Comparison of ENCODE assay signal across 1 cellular context in the genomic region with DNA sequence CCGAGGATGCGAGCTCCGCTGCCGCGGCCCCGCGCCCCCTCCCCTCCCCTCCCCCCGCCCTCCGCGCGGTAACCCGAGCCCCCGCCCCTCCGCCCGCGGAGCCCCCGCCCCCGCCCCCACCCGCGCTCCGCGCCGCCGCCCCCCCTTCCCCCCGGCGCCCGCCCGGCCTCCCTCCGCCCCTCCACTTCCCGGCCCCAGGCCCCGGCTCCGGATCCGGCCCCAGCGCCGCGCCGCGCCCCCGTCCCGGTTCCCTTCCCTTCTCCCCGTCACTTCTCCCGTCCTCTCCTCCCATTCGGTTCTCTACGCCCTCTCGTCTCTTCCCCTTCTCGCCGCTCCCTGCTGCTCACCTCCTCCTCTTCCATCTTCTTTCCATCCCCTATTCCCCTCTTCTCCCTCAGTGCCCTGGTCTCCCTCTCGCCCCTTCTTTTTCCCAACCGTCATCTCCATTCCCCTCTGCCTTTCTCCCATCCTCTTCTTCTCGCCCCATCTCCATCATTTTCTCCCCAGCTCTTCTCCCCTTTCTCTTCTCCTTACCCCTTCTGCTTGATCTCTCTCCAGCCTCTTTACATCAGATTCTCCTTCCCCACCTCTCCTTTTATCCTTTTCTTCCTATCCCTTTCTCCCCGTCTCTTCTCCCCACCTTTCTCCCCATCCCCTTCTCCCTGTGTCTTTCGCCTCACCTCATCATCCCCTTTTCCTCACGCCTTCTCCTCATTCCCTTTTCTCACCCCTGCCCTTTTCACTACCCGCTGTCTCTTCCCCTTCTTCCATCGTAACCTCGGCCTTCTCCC.
A peak's percentile ranks its signal among the peaks of the same experiment; 100 is the strongest.
TF ChIP-seq lines count a peak whose summit lies in the region.

A gene with protein sequence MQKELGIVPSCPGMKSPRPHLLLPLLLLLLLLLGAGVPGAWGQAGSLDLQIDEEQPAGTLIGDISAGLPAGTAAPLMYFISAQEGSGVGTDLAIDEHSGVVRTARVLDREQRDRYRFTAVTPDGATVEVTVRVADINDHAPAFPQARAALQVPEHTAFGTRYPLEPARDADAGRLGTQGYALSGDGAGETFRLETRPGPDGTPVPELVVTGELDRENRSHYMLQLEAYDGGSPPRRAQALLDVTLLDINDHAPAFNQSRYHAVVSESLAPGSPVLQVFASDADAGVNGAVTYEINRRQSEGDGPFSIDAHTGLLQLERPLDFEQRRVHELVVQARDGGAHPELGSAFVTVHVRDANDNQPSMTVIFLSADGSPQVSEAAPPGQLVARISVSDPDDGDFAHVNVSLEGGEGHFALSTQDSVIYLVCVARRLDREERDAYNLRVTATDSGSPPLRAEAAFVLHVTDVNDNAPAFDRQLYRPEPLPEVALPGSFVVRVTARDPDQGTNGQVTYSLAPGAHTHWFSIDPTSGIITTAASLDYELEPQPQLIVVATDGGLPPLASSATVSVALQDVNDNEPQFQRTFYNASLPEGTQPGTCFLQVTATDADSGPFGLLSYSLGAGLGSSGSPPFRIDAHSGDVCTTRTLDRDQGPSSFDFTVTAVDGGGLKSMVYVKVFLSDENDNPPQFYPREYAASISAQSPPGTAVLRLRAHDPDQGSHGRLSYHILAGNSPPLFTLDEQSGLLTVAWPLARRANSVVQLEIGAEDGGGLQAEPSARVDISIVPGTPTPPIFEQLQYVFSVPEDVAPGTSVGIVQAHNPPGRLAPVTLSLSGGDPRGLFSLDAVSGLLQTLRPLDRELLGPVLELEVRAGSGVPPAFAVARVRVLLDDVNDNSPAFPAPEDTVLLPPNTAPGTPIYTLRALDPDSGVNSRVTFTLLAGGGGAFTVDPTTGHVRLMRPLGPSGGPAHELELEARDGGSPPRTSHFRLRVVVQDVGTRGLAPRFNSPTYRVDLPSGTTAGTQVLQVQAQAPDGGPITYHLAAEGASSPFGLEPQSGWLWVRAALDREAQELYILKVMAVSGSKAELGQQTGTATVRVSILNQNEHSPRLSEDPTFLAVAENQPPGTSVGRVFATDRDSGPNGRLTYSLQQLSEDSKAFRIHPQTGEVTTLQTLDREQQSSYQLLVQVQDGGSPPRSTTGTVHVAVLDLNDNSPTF (N-terminal part only) (minus strand): TSS at position 20 of the 791 bp plus-strand sequence. CDS start 14,196 bp downstream, outside the sequence.

TF ChIP-seq in endothelial cell of umbilical vein, 7 proteins besides CTCF, POLR2A, EP300 and RAD21:
- TF ChIP-seq POLR2AphosphoS5 (IDR thresholded peaks at IDR 0.05; ENCODE audit: insufficient read depth, low read depth, low read length) (peak; percentile 16), FOS (IDR thresholded peaks at IDR 0.05; ENCODE audit: borderline replicate concordance, insufficient read depth, low read length) (no peak)
- TF ChIP-seq, protein P1, sequence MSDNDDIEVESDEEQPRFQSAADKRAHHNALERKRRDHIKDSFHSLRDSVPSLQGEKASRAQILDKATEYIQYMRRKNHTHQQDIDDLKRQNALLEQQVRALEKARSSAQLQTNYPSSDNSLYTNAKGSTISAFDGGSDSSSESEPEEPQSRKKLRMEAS (IDR thresholded peaks at IDR 0.05; ENCODE audit: insufficient read depth, insufficient read length): no peak
